ENCODE assay signal across 21 cellular contexts in the genomic region with DNA sequence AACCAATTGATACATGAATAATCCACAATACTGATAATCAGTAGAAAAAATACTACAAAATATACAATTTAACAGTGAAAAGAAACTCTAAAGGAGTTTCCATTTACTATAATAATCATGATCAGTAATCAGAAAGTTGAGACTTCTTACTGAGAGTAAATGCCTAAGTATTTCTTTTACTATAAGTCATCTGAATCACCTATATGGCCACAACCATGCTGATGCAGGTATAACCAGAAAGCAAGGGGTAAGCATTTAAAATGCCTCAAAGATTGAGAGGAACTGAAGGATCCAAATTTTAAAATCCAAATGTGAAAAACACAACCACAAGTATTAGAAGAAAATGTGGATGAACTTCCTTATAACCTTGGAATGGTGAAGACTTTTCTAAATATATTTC. TPM values are rescaled to one million over a fixed set of nuclear protein-coding genes. Genes with fewer than 3 reads are reported as not detected.
A peak's percentile ranks its signal among the peaks of the same experiment; 100 is the strongest.
DNase-seq lines count a peak whose midpoint lies in the region; ATAC-seq and TF ChIP-seq lines count a peak whose summit lies in the region.
"Had no signal": no experiment of that assay in that cellular context is flagged by ENCODE, and none has a peak within 500 bp of the region (broad histone marks: within the 10 kb centered on the region; RNA-seq: fewer than 3 reads in every experiment).

No MANE protein-coding gene starts in this region.

- H4K20me1 ChIP-seq in OCI-LY7 (ENCODE audit: insufficient read depth, low read length): peaks cover 19% of the 10 kb centered on the region; the same call in 1 of the 2 replicates

- peaks cover 10% of the 10 kb centered on the region; the same call in 1 of the 2 replicates for H3K36me3 ChIP-seq in OCI-LY7 (ENCODE audit: insufficient read depth, low read length)
- no peaks in the 10 kb centered on the region for H3K36me3 ChIP-seq in spleen
- H3K36me3 ChIP-seq: HAP-1 had no signal

- peaks cover 1 to 4% of the 10 kb centered on the region in 2 donors for H3K36me3 Mint-ChIP-seq in activated T-cell treated with anti-CD3 and anti-CD28 coated beads, Interleukin-2, amount 50 U/mL, for 72 hours (ENCODE audit: insufficient read depth in 2 of 2)
- H3K36me3 Mint-ChIP-seq in activated naive CD8-positive, alpha-beta T cell treated with anti-CD3 and anti-CD28 coated beads, Interleukin-2, amount 50 U/mL, for 24 hours (ENCODE audit: low read depth): peaks cover 6% of the 10 kb centered on the region

- CTCF ChIA-PET in OCI-LY7 (lab: Charles Lee; ENCODE audit: unreplicated experiment): no interaction called here

- intact Hi-C loops in OCI-LY7 (cut with micrococcal nuclease; ENCODE audit: unreplicated experiment) (loop anchor here (2.0 kb wide), 2 partner anchors 20 to 50 kb away; no protein-coding TSS in a partner anchor), spleen (cut with DNase I; ENCODE audit: low total_unique reads) (no loop called here)

- H2AFZ ChIP-seq in OCI-LY7 (ENCODE audit: low read length): no peak overlapping the region

- no TSS peak for BruUV-seq in OCI-LY7 (replicated peaks; lab: Mats Ljungman, UMichigan)

- peaks cover 45% of the 10 kb centered on the region for H3K4me1 ChIP-seq in OCI-LY7 (ENCODE audit: insufficient read depth, low read length, poor library complexity, severe bottlenecking)
- H3K4me1 ChIP-seq in spleen: peaks cover 32 to 97% (median 81%) of the 10 kb centered on the region in 6 donors

- H3K27me3 Mint-ChIP-seq in activated T-cell treated with anti-CD3 and anti-CD28 coated beads, Interleukin-2, amount 50 U/mL, for 72 hours (ENCODE audit: low read depth): no peaks in the 10 kb centered on the region
- no peaks in the 10 kb centered on the region for H3K27me3 Mint-ChIP-seq in activated naive CD8-positive, alpha-beta T cell treated with anti-CD3 and anti-CD28 coated beads, Interleukin-2, amount 50 U/mL, for 24 hours

- peaks cover 98% of the 10 kb centered on the region for H3K79me2 ChIP-seq in OCI-LY7 (ENCODE audit: insufficient read depth, low read depth, low read length)

- H3K4me3 ChIP-seq in OCI-LY7 (ENCODE audit: low read depth, low read length, poor library complexity, severe bottlenecking) (peak overlapping the region; percentile 54), spleen (no peak overlapping the region)
- H3K4me3 ChIP-seq: HAP-1, smooth muscle cell, testis had no signal

- POLR2A ChIA-PET in OCI-LY7 (lab: Charles Lee): no interaction called here

- H3K27me3 ChIP-seq in spleen (replicated peaks in 1 of 7): no peaks in the 10 kb centered on the region
- H3K27me3 ChIP-seq: testis had no signal

- no peaks in the 10 kb centered on the region for H3K9me3 Mint-ChIP-seq in activated T-cell treated with anti-CD3 and anti-CD28 coated beads, Interleukin-2, amount 50 U/mL, for 72 hours
- H3K9me3 Mint-ChIP-seq in activated naive CD8-positive, alpha-beta T cell treated with anti-CD3 and anti-CD28 coated beads, Interleukin-2, amount 50 U/mL, for 24 hours: peaks cover 10% of the 10 kb centered on the region

- peaks cover 80% of the 10 kb centered on the region for H3K4me1 Mint-ChIP-seq in activated T-cell treated with anti-CD3 and anti-CD28 coated beads, Interleukin-2, amount 50 U/mL, for 72 hours (ENCODE audit: low read depth)
- H3K4me1 Mint-ChIP-seq in activated naive CD8-positive, alpha-beta T cell treated with anti-CD3 and anti-CD28 coated beads, Interleukin-2, amount 50 U/mL, for 24 hours: peaks cover 83% of the 10 kb centered on the region

- peaks cover 15% of the 10 kb centered on the region for H3K9me3 ChIP-seq in OCI-LY7 (ENCODE audit: low read length)
- peaks cover 0 to 7% (median 0%) of the 10 kb centered on the region in 8 donors for H3K9me3 ChIP-seq in spleen
- H3K9me3 ChIP-seq: HAP-1, SK-N-SH, testis had no signal

- H3K9me2 ChIP-seq in OCI-LY7 (ENCODE audit: insufficient read depth, low read length): no peaks in the 10 kb centered on the region
- H3K9me2 ChIP-seq: SK-N-SH had no signal

- TF ChIP-seq CTCF in OCI-LY7 (conservative IDR thresholded peaks at IDR 0.05; ENCODE audit: low read length): no peak
- TF ChIP-seq CTCF in spleen (IDR thresholded peaks at IDR 0.05 in 8 of 11, conservative IDR thresholded peaks at IDR 0.05 in 3 of 11): no peak

- no peak for DNase-seq in activated T-cell treated with anti-CD3 and anti-CD28 coated beads, Interleukin-2, amount 50 U/mL, for 72 hours
- DNase-seq in activated T-cell treated with anti-CD3 and anti-CD28 coated beads, Interleukin-2, amount 50 U/mL, for 48 hours: no peak
- DNase-seq in OCI-LY7 (ENCODE audit: low spot score) (no peak), spleen (no peak), AML-193 (lab: John Stamatoyannopoulos, UW) (no peak)
- DNase-seq in activated naive CD8-positive, alpha-beta T cell treated with anti-CD3 and anti-CD28 coated beads, Interleukin-2, amount 50 U/mL, for 24 hours: no peak
- DNase-seq: aorta; DMS79 treated with DMSO at 0.1 percent for 48 hours; effector CD4-positive, alpha-beta T cell; glutamatergic neuron; NCI-H1930; NCI-H446 treated with DMSO at 0.1 percent for 48 hours; SK-N-SH; testis had no signal

- peak; percentile 39 to 58 for ATAC-seq in activated T-cell treated with anti-CD3 and anti-CD28 coated beads, Interleukin-2, amount 50 U/mL, for 72 hours (replicated peaks in 1 of 2)
- ATAC-seq in activated naive CD8-positive, alpha-beta T cell treated with anti-CD3 and anti-CD28 coated beads, Interleukin-2, amount 50 U/mL, for 24 hours: no peak
- ATAC-seq in HG03342 (IDR thresholded peaks at IDR 0.05; ENCODE audit: unreplicated experiment) (no peak), GM21786 (IDR thresholded peaks at IDR 0.05; ENCODE audit: unreplicated experiment) (no peak)
- ATAC-seq: HepG2, left lobe of liver had no signal

- H3K4me2 ChIP-seq in OCI-LY7 (ENCODE audit: low read length): peak overlapping the region; percentile 83
- H3K4me2 ChIP-seq: SK-N-SH, smooth muscle cell had no signal

- H3K27ac ChIP-seq in OCI-LY7 (ENCODE audit: low read depth, low read length, poor library complexity, severe bottlenecking) (peak overlapping the region; percentile 76), spleen (peak overlapping the region in 6 of 8 donors; percentile 51 to 73 (median 65))
- H3K27ac ChIP-seq: testis had no signal

- TF ChIP-seq POLR2A in spleen (IDR thresholded peaks at IDR 0.05): no peak

- peak overlapping the region; percentile 99 for H3K27ac Mint-ChIP-seq in activated T-cell treated with anti-CD3 and anti-CD28 coated beads, Interleukin-2, amount 50 U/mL, for 72 hours
- H3K27ac Mint-ChIP-seq in activated naive CD8-positive, alpha-beta T cell treated with anti-CD3 and anti-CD28 coated beads, Interleukin-2, amount 50 U/mL, for 24 hours: peak overlapping the region; percentile 85
- H3K27ac Mint-ChIP-seq: mesothelial cell of epicardium had no signal

- H3K4me3 Mint-ChIP-seq in activated T-cell treated with anti-CD3 and anti-CD28 coated beads, Interleukin-2, amount 50 U/mL, for 72 hours: peak overlapping the region; percentile 83 to 88
- H3K4me3 Mint-ChIP-seq in activated naive CD8-positive, alpha-beta T cell treated with anti-CD3 and anti-CD28 coated beads, Interleukin-2, amount 50 U/mL, for 24 hours: no peak overlapping the region
- H3K4me3 Mint-ChIP-seq: mesothelial cell of epicardium had no signal

RNA-seq across cellular contexts. Expression of a gene that starts 23.4 kb away (rescaled TPM):
- 10 to 100 TPM; 54.4 to 61.9 TPM for total RNA-seq in activated T-cell treated with anti-CD3 and anti-CD28 coated beads, Interleukin-2, amount 50 U/mL, for 72 hours
- total RNA-seq in OCI-LY7 (2014; rRNA removed; shearing (Covaris generic)): 34.5 and 36.3 TPM in 2 replicates
- 42.1 and 43.4 TPM in 2 replicates for total RNA-seq in OCI-LY7 (2022)
- total RNA-seq in spleen: 100 to 1,000 TPM in 1 of 7 donors, 10 to 100 TPM in 6; 56.6 to 108 (median 71.6) TPM
- polyA plus RNA-seq in spleen: 10 to 100 TPM; 12.9 to 18.0 (median 15.8) TPM

Comparison
In these comparisons a context has a peak if more than half of its experiments do, and no peak if none do; other contexts are left out.
1. ATAC-seq: peak in activated T-cell treated with anti-CD3 and anti-CD28 coated beads, Interleukin-2, amount 50 U/mL, for 72 hours (2 of 2); none in activated naive CD8-positive, alpha-beta T cell treated with anti-CD3 and anti-CD28 coated beads, Interleukin-2, amount 50 U/mL, for 24 hours (single experiment), HG03342 (single experiment) and GM21786 (single experiment).